23 cellular contexts compared by ENCODE assay signal in the genomic region with DNA sequence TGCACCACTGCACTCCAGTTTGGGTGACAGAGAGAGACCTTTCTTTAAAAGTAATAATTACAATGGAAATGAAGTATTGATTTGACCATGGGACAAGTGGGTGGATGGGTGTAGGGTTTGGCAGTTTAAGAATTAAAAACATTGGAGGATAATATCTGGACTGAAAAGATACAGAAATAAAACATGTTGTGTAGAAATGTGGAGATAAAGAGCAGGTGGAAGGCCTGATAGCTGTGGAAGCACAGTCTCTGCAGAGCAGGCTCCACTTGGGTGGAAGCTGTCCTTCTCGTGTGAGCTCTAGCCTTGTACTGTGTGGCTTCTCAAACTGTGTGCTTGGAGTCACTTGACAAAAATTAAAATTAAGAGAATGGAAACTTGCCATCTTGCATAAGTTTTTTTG.
"Had no signal": no experiment of that assay in that cellular context is flagged by ENCODE, and none has a peak within 500 bp of the region (broad histone marks: within the 10 kb centered on the region; RNA-seq: fewer than 3 reads in every experiment).

No MANE protein-coding gene starts in this region.

- H3K4me3 Mint-ChIP-seq: activated CD4-positive, alpha-beta memory T cell treated with anti-CD3 and anti-CD28 coated beads, Interleukin-2, amount 10 ng/mL, durations not matched to agents 7 days and 5 days; activated CD4-positive, alpha-beta T cell treated with anti-CD3 and anti-CD28 coated beads, Interleukin-2, amount 10 ng/mL, durations not matched to agents 7 days and 5 days; activated naive CD4-positive, alpha-beta T cell treated with anti-CD3 and anti-CD28 coated beads, Interleukin-2, amount 50 U/mL, for 24 hours; activated naive CD8-positive, alpha-beta T cell treated with anti-CD3 and anti-CD28 coated beads, Interleukin-2, amount 50 U/mL, for 24 hours; natural killer cell treated with Interleukin-12 subunit alpha and Interleukin-12 subunit beta and Interleukin-15 and Interleukin-18, amount 100 ng/mL, for 72 hours; WTC11 had no signal

- H3K27ac ChIP-seq: esophagus squamous epithelium, lower lobe of right lung, right lobe of liver, stomach, thyroid gland had no signal

- ATAC-seq: activated naive CD8-positive, alpha-beta T cell treated with anti-CD3 and anti-CD28 coated beads, Interleukin-2, amount 50 U/mL, for 24 hours; natural killer cell treated with Interleukin-12 subunit alpha and Interleukin-12 subunit beta and Interleukin-15 and Interleukin-18, amount 100 ng/mL, for 72 hours; WTC11 had no signal

- H3K4me1 Mint-ChIP-seq: activated CD4-positive, alpha-beta memory T cell treated with anti-CD3 and anti-CD28 coated beads, Interleukin-2, amount 10 ng/mL, durations not matched to agents 7 days and 5 days; activated CD4-positive, alpha-beta T cell treated with anti-CD3 and anti-CD28 coated beads, Interleukin-2, amount 10 ng/mL, durations not matched to agents 7 days and 5 days had no signal

- H3K36me3 Mint-ChIP-seq: natural killer cell treated with Interleukin-12 subunit alpha and Interleukin-12 subunit beta and Interleukin-15 and Interleukin-18, amount 100 ng/mL, for 72 hours had no signal

- H3K9me3 Mint-ChIP-seq: activated CD4-positive, alpha-beta memory T cell treated with anti-CD3 and anti-CD28 coated beads, Interleukin-2, amount 10 ng/mL, durations not matched to agents 7 days and 5 days; activated CD4-positive, alpha-beta T cell treated with anti-CD3 and anti-CD28 coated beads, Interleukin-2, amount 10 ng/mL, durations not matched to agents 7 days and 5 days; activated naive CD4-positive, alpha-beta T cell treated with anti-CD3 and anti-CD28 coated beads, Interleukin-2, amount 50 U/mL, for 24 hours; activated naive CD8-positive, alpha-beta T cell treated with anti-CD3 and anti-CD28 coated beads, Interleukin-2, amount 50 U/mL, for 24 hours; activated T-helper 2 cell treated with anti-CD3 and anti-CD28 coated beads, Interferon-gamma antibody, Interleukin-2, Interleukin-4, amounts not matched to agents 10 μg/mL and 5 μg/mL and 100 μg/mL, durations not matched to agents 14 hours and 24 hours and 36 hours; natural killer cell treated with Interleukin-12 subunit alpha and Interleukin-12 subunit beta and Interleukin-15 and Interleukin-18, amount 100 ng/mL, for 72 hours had no signal

- H3K27ac Mint-ChIP-seq: activated CD4-positive, alpha-beta memory T cell treated with anti-CD3 and anti-CD28 coated beads, Interleukin-2, amount 10 ng/mL, durations not matched to agents 7 days and 5 days; activated CD4-positive, alpha-beta T cell treated with anti-CD3 and anti-CD28 coated beads, Interleukin-2, amount 10 ng/mL, durations not matched to agents 7 days and 5 days; activated naive CD4-positive, alpha-beta T cell treated with anti-CD3 and anti-CD28 coated beads, Interleukin-2, amount 50 U/mL, for 24 hours; activated naive CD8-positive, alpha-beta T cell treated with anti-CD3 and anti-CD28 coated beads, Interleukin-2, amount 50 U/mL, for 24 hours; activated T-helper 2 cell treated with anti-CD3 and anti-CD28 coated beads, Interferon-gamma antibody, Interleukin-2, Interleukin-4, amounts not matched to agents 10 μg/mL and 5 μg/mL and 100 μg/mL, durations not matched to agents 14 hours and 24 hours and 36 hours had no signal

- DNase-seq: activated CD4-positive, alpha-beta memory T cell treated with anti-CD3 and anti-CD28 coated beads, Interleukin-2, amount 10 ng/mL, durations not matched to agents 7 days and 5 days; activated CD4-positive, alpha-beta T cell treated with anti-CD3 and anti-CD28 coated beads for 1 hour; activated CD4-positive, alpha-beta T cell treated with anti-CD3 and anti-CD28 coated beads, Interleukin-2, amount 10 ng/mL, durations not matched to agents 7 days and 5 days; activated naive CD8-positive, alpha-beta T cell treated with anti-CD3 and anti-CD28 coated beads, Interleukin-2, amount 50 U/mL, for 24 hours; activated T-cell treated with anti-CD3 and anti-CD28 coated beads, Interleukin-2, amount 50 U/mL, for 48 hours; caudate nucleus; cortex of kidney; esophagus squamous epithelium; foreskin melanocyte; heart right ventricle; kidney glomerular epithelial cell; lower lobe of right lung; mesendoderm; right lobe of liver; stimulated activated CD4-positive, alpha-beta T cell treated with anti-CD3 and anti-CD28 coated beads, Interleukin-4, amount 100 ng/mL, for 1 hour; stomach; thyroid gland; upper lobe of left lung had no signal

- H3K9me3 ChIP-seq: esophagus squamous epithelium, heart right ventricle, lower lobe of right lung, right lobe of liver, stomach, thyroid gland, upper lobe of left lung had no signal

- H3K27me3 Mint-ChIP-seq: activated CD4-positive, alpha-beta memory T cell treated with anti-CD3 and anti-CD28 coated beads, Interleukin-2, amount 10 ng/mL, durations not matched to agents 7 days and 5 days; activated CD4-positive, alpha-beta T cell treated with anti-CD3 and anti-CD28 coated beads, Interleukin-2, amount 10 ng/mL, durations not matched to agents 7 days and 5 days; activated naive CD4-positive, alpha-beta T cell treated with anti-CD3 and anti-CD28 coated beads, Interleukin-2, amount 50 U/mL, for 24 hours; activated naive CD8-positive, alpha-beta T cell treated with anti-CD3 and anti-CD28 coated beads, Interleukin-2, amount 50 U/mL, for 24 hours; natural killer cell treated with Interleukin-12 subunit alpha and Interleukin-12 subunit beta and Interleukin-15 and Interleukin-18, amount 100 ng/mL, for 72 hours had no signal

- H3K4me3 ChIP-seq: esophagus squamous epithelium, heart right ventricle, lower lobe of right lung, right lobe of liver, stomach, thyroid gland, upper lobe of left lung had no signal

- H3K36me3 ChIP-seq: esophagus squamous epithelium, heart right ventricle, lower lobe of right lung, right lobe of liver, stomach, thyroid gland, upper lobe of left lung had no signal

- FAIRE-seq: TTC549 had no signal

- H3K27me3 ChIP-seq: esophagus squamous epithelium, heart right ventricle, right lobe of liver, stomach, thyroid gland, upper lobe of left lung had no signal
